Comparison of ENCODE assay signal across 12 cellular contexts in the genomic region with DNA sequence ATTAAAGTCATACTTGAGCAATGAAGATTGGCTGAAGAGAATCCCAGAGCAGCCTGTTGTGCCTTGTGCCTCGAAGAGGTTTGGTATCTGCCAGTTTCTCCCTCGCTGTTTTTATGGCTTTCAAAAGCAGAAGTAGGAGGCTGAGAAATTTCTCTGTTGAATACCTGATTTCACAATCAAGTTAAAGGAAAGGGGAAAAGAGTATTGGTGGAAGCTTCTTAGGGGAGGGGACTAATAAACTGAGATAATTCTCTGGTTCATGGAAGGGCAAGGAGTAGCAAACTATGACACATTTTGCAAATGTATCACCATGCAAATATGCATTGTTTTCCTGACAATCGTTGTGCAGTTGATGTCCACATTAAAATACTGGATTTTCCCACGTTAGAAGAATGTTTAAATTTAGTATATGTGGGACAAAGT. TPM values are rescaled to one million over a fixed set of nuclear protein-coding genes. Genes with fewer than 3 reads are reported as not detected.
DNase-seq lines count a peak whose midpoint lies in the region; ATAC-seq, FAIRE-seq and TF ChIP-seq lines count a peak whose summit lies in the region.
"Had no signal": no experiment of that assay in that cellular context is flagged by ENCODE, and none has a peak within 500 bp of the region (broad histone marks: within the 10 kb centered on the region; RNA-seq: fewer than 3 reads in every experiment).

A gene (minus strand): TSS at position 85 of the 423 bp plus-strand sequence. CDS start 550 bp downstream, outside the sequence.

- TF ChIP-seq CTCF in kidney (IDR thresholded peaks at IDR 0.05; ENCODE audit: borderline replicate concordance, extremely low read depth, insufficient read depth), result no peak

- peaks cover 3 to 11% of the 10 kb centered on the region in 2 donors for H3K4me1 ChIP-seq in kidney (ENCODE audit: control insufficient read depth in 1 of 2, insufficient read depth in 1 of 2, low read depth in 1 of 2, low read length in 2 of 2)

- DNase-seq in GM19239 (ENCODE audit: insufficient read length, low spot score) (no peak), RPMI7951 (ENCODE audit: low read depth) (peak; percentile 83), fibroblast of peridontal ligament (ENCODE audit: extremely low read depth) (peak; percentile 27), skeletal muscle cell (ENCODE audit: low read depth) (peak; percentile 73), H7 (no peak), kidney (no peak), activated T-cell treated with anti-CD3 and anti-CD28 coated beads for 4 hours (no peak), left lobe of liver (ENCODE audit: low spot score) (no peak)
- DNase-seq: foreskin melanocyte, NCI-H1092, pancreas had no signal

- intact Hi-C loops in kidney (cut with DNase I), result no loop called here

- H3K36me3 ChIP-seq in H7 (replicated peaks; ENCODE audit: control insufficient read depth, insufficient read depth, low read length) (no peaks in the 10 kb centered on the region), kidney (ENCODE audit: control insufficient read depth in 1 of 2, insufficient read depth in 2 of 2, low read length in 2 of 2) (no peaks in the 10 kb centered on the region)
- H3K36me3 ChIP-seq: pancreas had no signal

- no peak within 1 kb of the TSS for H3K9ac ChIP-seq in kidney (ENCODE audit: low read length in 2 of 2)

- ATAC-seq in left lobe of liver, result no peak

- peak; percentile 28 for FAIRE-seq in GM19239 (lab: Jason Lieb, UNC)
- FAIRE-seq in kidney (lab: Jason Lieb, UNC), result no peak
- FAIRE-seq: pancreas had no signal

- no peaks in the 10 kb centered on the region for H3K27me3 ChIP-seq in H7 (ENCODE audit: control insufficient read depth, insufficient read depth, low read length)
- H3K27me3 ChIP-seq: pancreas had no signal

- H3K4me3 ChIP-seq in skeletal muscle cell (ENCODE audit: low read depth, low read length), result no peak within 1 kb of the TSS
- no peak within 1 kb of the TSS for H3K4me3 ChIP-seq in H7 (ENCODE audit: insufficient read depth, low read depth, low read length)
- no peak within 1 kb of the TSS for H3K4me3 ChIP-seq in kidney (ENCODE audit: low read length in 2 of 2)
- H3K4me3 ChIP-seq: SK-N-MC had no signal

- H3K27ac ChIP-seq in kidney (ENCODE audit: low read depth in 2 of 2, low read length in 2 of 2), result no peak within 1 kb of the TSS
- H3K27ac ChIP-seq: SK-N-MC had no signal

- H3K9me3 ChIP-seq in kidney (ENCODE audit: control insufficient read depth in 1 of 2, low read length in 2 of 2), result no peaks in the 10 kb centered on the region
- H3K9me3 ChIP-seq: pancreas had no signal

RNA-seq across cellular contexts. Expression of the gene that starts here (rescaled TPM):
- 57.5 and 71.6 TPM in 2 replicates for total RNA-seq in RPMI7951 (2014; rRNA removed; shearing (Covaris generic))
- total RNA-seq in H7 (2014; rRNA removed; shearing (Covaris generic)), result not detected in 2 replicates
- total RNA-seq in kidney (2.9 TPM), left lobe of liver (not detected)
- 0.56 TPM for polyA plus RNA-seq in kidney (ENCODE audit: insufficient read depth, low read depth, low replicate concordance)

Comparison
In these comparisons a context has a peak if more than half of its experiments do, and no peak if none do; other contexts are left out.
1. RNA of the gene that starts here (total RNA-seq): 57.5 to 71.6 TPM in RPMI7951; 2.9 TPM in kidney (single experiment), not detected in left lobe of liver (single experiment) and not detected in H7; every median in the first group is over 10 times any median in the second.
2. DNase-seq: peak in RPMI7951 (single experiment), fibroblast of peridontal ligament (single experiment) and skeletal muscle cell (single experiment); none in GM19239 (single experiment), H7 (single experiment), kidney (single experiment), activated T-cell treated with anti-CD3 and anti-CD28 coated beads for 4 hours (single experiment) and left lobe of liver (single experiment).